8 cellular contexts compared by ENCODE assay signal in the genomic region with DNA sequence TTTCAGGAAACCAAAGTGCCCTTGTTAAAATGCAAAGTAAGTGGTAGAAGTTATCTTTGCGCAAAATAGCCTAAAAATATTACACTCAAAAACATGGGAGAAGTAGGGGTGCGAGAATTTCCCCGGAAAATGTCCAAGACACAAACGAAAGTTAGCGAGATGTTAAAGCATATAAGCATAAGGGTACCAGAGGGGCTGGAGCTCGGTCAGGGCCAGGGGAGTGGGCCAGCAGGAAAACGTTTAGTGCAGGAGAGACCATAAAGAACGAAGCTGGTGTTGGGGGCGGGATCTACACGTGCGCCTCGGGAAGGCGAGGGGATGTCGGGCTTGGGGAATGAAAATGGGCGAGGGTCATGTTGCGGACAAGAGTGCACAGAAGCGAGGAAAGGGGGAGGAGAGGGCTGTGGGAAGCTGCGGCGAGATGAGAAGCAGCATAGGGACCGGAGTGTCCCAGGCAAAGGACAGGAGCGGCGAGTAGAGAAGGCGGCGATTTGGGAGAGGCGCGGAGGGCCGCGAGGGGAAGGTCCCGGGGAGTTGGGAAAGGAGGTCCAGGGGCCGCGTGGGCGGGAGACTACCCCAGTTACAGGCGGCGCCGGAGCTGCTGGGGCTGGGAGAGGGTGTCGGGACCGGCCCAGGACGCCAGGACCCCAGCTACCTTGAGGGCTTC. TPM values are rescaled to one million over a fixed set of nuclear protein-coding genes. Genes with fewer than 3 reads are reported as not detected.
DNase-seq lines count a peak whose midpoint lies in the region; FAIRE-seq and TF ChIP-seq lines count a peak whose summit lies in the region.

No MANE protein-coding gene starts in this region.

- peak overlapping the region; percentile 93 for H3K27ac Mint-ChIP-seq in activated naive CD4-positive, alpha-beta T cell treated with anti-CD3 and anti-CD28 coated beads, Interleukin-2, amount 50 U/mL, for 24 hours

- TF ChIP-seq CTCF in left ventricle myocardium inferior (IDR thresholded peaks at IDR 0.05; ENCODE audit: borderline replicate concordance) (no peak), GM20000 (IDR thresholded peaks at IDR 0.05; ENCODE audit: extremely low read depth, missing control alignments) (no peak)

- DNase-seq in D341Med (ENCODE audit: low spot score) = peak; percentile 74
- DNase-seq in H54 (ENCODE audit: insufficient read length, low spot score) = peak; percentile 56
- peak; percentile 36 for DNase-seq in NCI-H1105 (lab: John Stamatoyannopoulos, UW)
- peak; percentile 29 for DNase-seq in left ventricle myocardium inferior
- peak; percentile 4 for DNase-seq in putamen (ENCODE audit: low spot score)
- no peak for DNase-seq in GM20000 (ENCODE audit: low spot score)
- DNase-seq in NCI-H1436 treated with DMSO at 0.1 percent for 48 hours (lab: John Stamatoyannopoulos, UW) = no peak

- peak overlapping the region; percentile 97 for H3K4me3 Mint-ChIP-seq in activated naive CD4-positive, alpha-beta T cell treated with anti-CD3 and anti-CD28 coated beads, Interleukin-2, amount 50 U/mL, for 24 hours

- FAIRE-seq in H54 (lab: Jason Lieb, UNC) = no peak

- peak overlapping the region; percentile 99 for H3K4me3 ChIP-seq in left ventricle myocardium inferior

- H3K27ac ChIP-seq in left ventricle myocardium inferior (replicated peaks) = peak overlapping the region; percentile 88

- peaks cover 5% of the 10 kb centered on the region for H3K36me3 Mint-ChIP-seq in activated naive CD4-positive, alpha-beta T cell treated with anti-CD3 and anti-CD28 coated beads, Interleukin-2, amount 50 U/mL, for 24 hours

- H3K27me3 Mint-ChIP-seq in activated naive CD4-positive, alpha-beta T cell treated with anti-CD3 and anti-CD28 coated beads, Interleukin-2, amount 50 U/mL, for 24 hours = no peaks in the 10 kb centered on the region

- H3K27me3 ChIP-seq in left ventricle myocardium inferior (ENCODE audit: low read depth) = no peaks in the 10 kb centered on the region

- H3K9me3 Mint-ChIP-seq in activated naive CD4-positive, alpha-beta T cell treated with anti-CD3 and anti-CD28 coated beads, Interleukin-2, amount 50 U/mL, for 24 hours = no peaks in the 10 kb centered on the region

- H3K36me3 ChIP-seq in left ventricle myocardium inferior = peaks cover 31% of the 10 kb centered on the region

- H3K9me3 ChIP-seq in left ventricle myocardium inferior (replicated peaks) = no peaks in the 10 kb centered on the region

- H3K4me1 ChIP-seq in left ventricle myocardium inferior = peaks cover 52% of the 10 kb centered on the region

- H3K4me1 Mint-ChIP-seq in activated naive CD4-positive, alpha-beta T cell treated with anti-CD3 and anti-CD28 coated beads, Interleukin-2, amount 50 U/mL, for 24 hours = peaks cover 42% of the 10 kb centered on the region

- TF ChIP-seq POLR2A in H54 (IDR thresholded peaks at IDR 0.05; ENCODE audit: low read depth, low read length) = peak; percentile 27; the same call in 1 of the 2 replicates

- intact Hi-C loops in left ventricle myocardium inferior (cut with micrococcal nuclease) = no loop called here

RNA-seq across cellular contexts. Expression of a gene that starts 0.6 kb away (rescaled TPM):
- 20.3 TPM for total RNA-seq in left ventricle myocardium inferior

RNA-seq across cellular contexts. Expression of a gene that starts 0.7 kb away (rescaled TPM):
- 7.9 TPM for total RNA-seq in left ventricle myocardium inferior

RNA-seq across cellular contexts. Expression of a gene that starts 53.8 kb away (rescaled TPM):
- total RNA-seq in left ventricle myocardium inferior = 27.1 TPM

RNA-seq across cellular contexts. Expression of a gene that starts 58.3 kb away (rescaled TPM):
- total RNA-seq in left ventricle myocardium inferior = 14.7 TPM

RNA-seq across cellular contexts. Expression of a gene that starts 58.5 kb away (rescaled TPM):
- total RNA-seq in left ventricle myocardium inferior = 69.9 TPM

Comparison
In these comparisons a context has a peak if more than half of its experiments do, and no peak if none do; other contexts are left out.
1. DNase-seq: peak in D341Med (single experiment), H54 (single experiment), NCI-H1105 (single experiment), left ventricle myocardium inferior (single experiment) and putamen (single experiment); none in GM20000 (single experiment) and NCI-H1436 treated with DMSO at 0.1 percent for 48 hours (single experiment).